ENCODE assay signal across 8 cellular contexts in genomic region chr9:127154390-127155191, GRCh38. TPM values are rescaled to one million over a fixed set of nuclear protein-coding genes. Genes with fewer than 3 reads are reported as not detected.
DNase-seq lines count a peak whose midpoint lies in the region; ATAC-seq, FAIRE-seq and TF ChIP-seq lines count a peak whose summit lies in the region.

No MANE protein-coding gene starts in this region.

- no peak for ATAC-seq in HG02938 (IDR thresholded peaks at IDR 0.05; ENCODE audit: unreplicated experiment)
- no peak for ATAC-seq in HG02840 (IDR thresholded peaks at IDR 0.05; ENCODE audit: low FRiP score, unreplicated experiment)

- peak overlapping the region; percentile 48 for H3K27ac Mint-ChIP-seq in osteocyte (ENCODE audit: unreplicated experiment)

- H3K27ac ChIP-seq in coronary artery = peak overlapping the region; percentile 25 to 59

- H3K4me3 ChIP-seq in Jurkat, Clone E6-1 (ENCODE audit: low read length) = no peak overlapping the region
- H3K4me3 ChIP-seq in coronary artery = peak overlapping the region; percentile 21

- no peak for TF ChIP-seq CTCF in coronary artery (IDR thresholded peaks at IDR 0.05)
- no peak for TF ChIP-seq CTCF in osteocyte (IDR thresholded peaks at IDR 0.05)

- no peak for TF ChIP-seq POLR2A in GM12891 (IDR thresholded peaks at IDR 0.05; ENCODE audit: low read depth, low read length)

- no peaks in the 10 kb centered on the region for H3K36me3 Mint-ChIP-seq in osteocyte (ENCODE audit: unreplicated experiment)

- H3K9me3 Mint-ChIP-seq in osteocyte (ENCODE audit: unreplicated experiment) = no peaks in the 10 kb centered on the region

- peaks cover 3% of the 10 kb centered on the region for H3K27me3 Mint-ChIP-seq in osteocyte (ENCODE audit: unreplicated experiment)

- H3K4me1 Mint-ChIP-seq in osteocyte (ENCODE audit: unreplicated experiment) = peaks cover 25% of the 10 kb centered on the region

- H3K4me3 Mint-ChIP-seq in osteocyte (ENCODE audit: unreplicated experiment) = no peak overlapping the region

- DNase-seq in GM12891 (ENCODE audit: insufficient read length, low spot score) = no peak
- DNase-seq in Jurkat, Clone E6-1 (ENCODE audit: low read depth, low spot score) = peak; percentile 37
- DNase-seq in coronary artery (ENCODE audit: low spot score) = peak; percentile 89
- peak; percentile 70 for DNase-seq in osteocyte (ENCODE audit: extremely low spot score, unreplicated experiment)
- DNase-seq in HT-29 (ENCODE audit: low spot score) = no peak
- DNase-seq in NCI-H748 (lab: John Stamatoyannopoulos, UW; ENCODE audit: unreplicated experiment) = no peak

- FAIRE-seq in GM12891 (lab: Jason Lieb, UNC) = no peak

TF ChIP-seq in GM12891, 5 proteins besides CTCF, POLR2A, EP300 and RAD21:
- TF ChIP-seq POU2F2 (IDR thresholded peaks at IDR 0.05; ENCODE audit: low read depth, low read length) (no peak), SPI1 (IDR thresholded peaks at IDR 0.05; ENCODE audit: low read depth, low read length) (peak; percentile 97)

RNA-seq across cellular contexts. Expression of gene ANGPTL2, which starts 32.2 kb away (rescaled TPM):
- polyA plus RNA-seq in GM12891 (2012; ENCODE audit: low read depth, missing spikeins) = 0.24 TPM
- 1.1 TPM for polyA plus RNA-seq in Jurkat, Clone E6-1 (2012; ENCODE audit: insufficient read depth, insufficient read length)
- 34.8 and 40.0 TPM in 2 replicates for total RNA-seq in osteocyte
- 0.08 and 0.29 TPM in 2 replicates for total RNA-seq in HT-29 (2014; rRNA removed; shearing (Covaris generic))

Comparison
In these comparisons a context has a peak if more than half of its experiments do, and no peak if none do; other contexts are left out.
1. DNase-seq: peak in Jurkat, Clone E6-1 (single experiment), coronary artery (single experiment) and osteocyte (single experiment); none in GM12891 (single experiment), HT-29 (single experiment) and NCI-H748 (single experiment).
2. RNA of gene ANGPTL2, which starts 32.2 kb away (total RNA-seq): 34.8 to 40.0 TPM in osteocyte; 0.08 to 0.29 TPM in HT-29; every median in the first group is over 10 times any median in the second.